In genomic region chr3:167829057-167829456, GRCh38 we compare ENCODE assay signal across 20 cellular contexts.
DNase-seq lines count a peak whose midpoint lies in the region; ATAC-seq and TF ChIP-seq lines count a peak whose summit lies in the region.
"Had no signal": no experiment of that assay in that cellular context is flagged by ENCODE, and none has a peak within 500 bp of the region (broad histone marks: within the 10 kb centered on the region; RNA-seq: fewer than 3 reads in every experiment).

No MANE protein-coding gene starts in this region.

- H4K20me1 ChIP-seq in BLaER1 (no peaks in the 10 kb centered on the region), DOHH2 (ENCODE audit: control insufficient read depth, insufficient read depth, low read depth, low read length) (no peaks in the 10 kb centered on the region)

- peak overlapping the region; percentile 65 for H3K4me2 ChIP-seq in BLaER1
- peak overlapping the region; percentile 64 for H3K4me2 ChIP-seq in DOHH2 (ENCODE audit: low read length)
- H3K4me2 ChIP-seq: PC-9 had no signal

- no peak overlapping the region for H3K4me3 ChIP-seq in BLaER1
- H3K4me3 ChIP-seq in DOHH2 (ENCODE audit: low read length): no peak overlapping the region
- peak overlapping the region; percentile 27 for H3K4me3 ChIP-seq in SK-N-MC
- H3K4me3 ChIP-seq in CD4-positive, alpha-beta memory T cell (ENCODE audit: low read length in 2 of 2): no peak overlapping the region
- H3K4me3 ChIP-seq: GM23248, PC-9 had no signal

- no peaks in the 10 kb centered on the region for H3K36me3 Mint-ChIP-seq in mesothelial cell of epicardium
- no peaks in the 10 kb centered on the region for H3K36me3 Mint-ChIP-seq in CD4-positive, alpha-beta memory T cell
- H3K36me3 Mint-ChIP-seq: CD8-positive, alpha-beta T cell had no signal

- peak; percentile 75 for DNase-seq in SK-N-MC (ENCODE audit: low read depth, low spot score)
- no peak for DNase-seq in mesothelial cell of epicardium (ENCODE audit: low spot score in 2 of 2, unreplicated experiment in 2 of 2)
- no peak for DNase-seq in CD4-positive, alpha-beta memory T cell
- no peak for DNase-seq in T-helper 1 cell
- DNase-seq: CD8-positive, alpha-beta T cell; GM23248; H9; Kasumi-1; NCI-H1417; NCI-H187 treated with DMSO at 0.1 percent for 48 hours; NCI-H226; NCI-H510A treated with DMSO at 0.1 percent for 48 hours; NCI-H748 treated with DMSO at 0.1 percent for 48 hours; PC-9; SHP77 treated with DMSO at 0.1 percent for 48 hours had no signal

- no peaks in the 10 kb centered on the region for H3K27me3 ChIP-seq in BLaER1
- H3K27me3 ChIP-seq in DOHH2 (ENCODE audit: control insufficient read depth, low read length): no peaks in the 10 kb centered on the region
- no peaks in the 10 kb centered on the region for H3K27me3 ChIP-seq in CD4-positive, alpha-beta memory T cell (ENCODE audit: insufficient read depth, low read length)

- peaks cover 18% of the 10 kb centered on the region for H3K4me1 ChIP-seq in BLaER1
- H3K4me1 ChIP-seq in DOHH2 (ENCODE audit: control insufficient read depth, low read length): peaks cover 27% of the 10 kb centered on the region
- H3K4me1 ChIP-seq in CD4-positive, alpha-beta memory T cell (ENCODE audit: insufficient read depth, low read length): no peaks in the 10 kb centered on the region

- H3F3A ChIP-seq in DOHH2 (ENCODE audit: control insufficient read depth, insufficient read depth): 0 out of 2 replicates have a peak, but pooled peaks cover 2% of the 10 kb centered on the region

- no peak overlapping the region for H3K4me3 Mint-ChIP-seq in mesothelial cell of epicardium
- no peak overlapping the region for H3K4me3 Mint-ChIP-seq in CD4-positive, alpha-beta memory T cell
- H3K4me3 Mint-ChIP-seq: CD8-positive, alpha-beta T cell; H9 had no signal

- H3K79me2 ChIP-seq in DOHH2 (ENCODE audit: control insufficient read depth, low read length): no peaks in the 10 kb centered on the region

- POLR2A ChIA-PET in CD4-positive, alpha-beta memory T cell (lab: Charles Lee; ENCODE audit: partially characterized antibody): no interaction called here

- H3K36me3 ChIP-seq in BLaER1 (no peaks in the 10 kb centered on the region), DOHH2 (ENCODE audit: control insufficient read depth, low read length) (no peaks in the 10 kb centered on the region), SK-N-MC (ENCODE audit: insufficient read depth, low read length) (no peaks in the 10 kb centered on the region)
- no peaks in the 10 kb centered on the region for H3K36me3 ChIP-seq in CD4-positive, alpha-beta memory T cell (ENCODE audit: insufficient read depth, low read length)

- TF ChIP-seq CTCF in DOHH2 (IDR thresholded peaks at IDR 0.05; ENCODE audit: low read depth, low read length, poor library complexity, severe bottlenecking) (no peak), mesothelial cell of epicardium (IDR thresholded peaks at IDR 0.05; ENCODE audit: unreplicated experiment) (no peak)

- no peaks in the 10 kb centered on the region for H3K9me3 Mint-ChIP-seq in mesothelial cell of epicardium
- H3K9me3 Mint-ChIP-seq in CD4-positive, alpha-beta memory T cell: no peaks in the 10 kb centered on the region
- H3K9me3 Mint-ChIP-seq: CD8-positive, alpha-beta T cell; H9 had no signal

- intact Hi-C loops in CD4-positive, alpha-beta memory T cell (cut with micrococcal nuclease): no loop called here

- ATAC-seq in HG02623 (IDR thresholded peaks at IDR 0.05; ENCODE audit: unreplicated experiment): no peak
- ATAC-seq: CD8-positive, alpha-beta T cell; SK-N-SH treated with all-trans-retinoic acid at 6 μM for 48 hours had no signal

- H3K9ac ChIP-seq in BLaER1: no peak overlapping the region
- peak overlapping the region; percentile 6 for H3K9ac ChIP-seq in SK-N-MC (ENCODE audit: insufficient read length)
- H3K9ac ChIP-seq: GM23248 had no signal

- peaks cover 12% of the 10 kb centered on the region for H3K27me3 Mint-ChIP-seq in mesothelial cell of epicardium (ENCODE audit: low read depth)
- H3K27me3 Mint-ChIP-seq in CD4-positive, alpha-beta memory T cell: no peaks in the 10 kb centered on the region

- H3K9me3 ChIP-seq in BLaER1 (no peaks in the 10 kb centered on the region), DOHH2 (ENCODE audit: control insufficient read depth, insufficient read depth, low read length) (no peaks in the 10 kb centered on the region), SK-N-MC (ENCODE audit: low read depth, low read length) (0 out of 2 replicates have a peak, but pooled peaks cover 5% of the 10 kb centered on the region)
- H3K9me3 ChIP-seq in CD4-positive, alpha-beta memory T cell (ENCODE audit: control insufficient read depth in 1 of 2, low read length in 2 of 2): no peaks in the 10 kb centered on the region

- no peaks in the 10 kb centered on the region for H3K9me2 ChIP-seq in DOHH2 (replicated peaks; ENCODE audit: control insufficient read depth, low read length)

- H3K27ac Mint-ChIP-seq in mesothelial cell of epicardium: peak overlapping the region; percentile 11
- no peak overlapping the region for H3K27ac Mint-ChIP-seq in CD4-positive, alpha-beta memory T cell
- H3K27ac Mint-ChIP-seq: CD8-positive, alpha-beta T cell; H9 had no signal

- no peak overlapping the region for H3K27ac ChIP-seq in BLaER1
- no peak overlapping the region for H3K27ac ChIP-seq in DOHH2 (ENCODE audit: low read depth, low read length)
- H3K27ac ChIP-seq in SK-N-MC: peak overlapping the region; percentile 86
- no peak overlapping the region for H3K27ac ChIP-seq in CD4-positive, alpha-beta memory T cell (ENCODE audit: low read depth, low read length)
- H3K27ac ChIP-seq: GM23248, PC-9, RWPE1 had no signal

- peaks cover 8% of the 10 kb centered on the region for H3K4me1 Mint-ChIP-seq in mesothelial cell of epicardium
- no peaks in the 10 kb centered on the region for H3K4me1 Mint-ChIP-seq in CD4-positive, alpha-beta memory T cell
- H3K4me1 Mint-ChIP-seq: H9 had no signal

- CTCF ChIA-PET in CD4-positive, alpha-beta memory T cell (lab: Charles Lee; ENCODE audit: partially characterized antibody): no interaction called here
